23 cellular contexts compared by ENCODE assay signal in the genomic region with DNA sequence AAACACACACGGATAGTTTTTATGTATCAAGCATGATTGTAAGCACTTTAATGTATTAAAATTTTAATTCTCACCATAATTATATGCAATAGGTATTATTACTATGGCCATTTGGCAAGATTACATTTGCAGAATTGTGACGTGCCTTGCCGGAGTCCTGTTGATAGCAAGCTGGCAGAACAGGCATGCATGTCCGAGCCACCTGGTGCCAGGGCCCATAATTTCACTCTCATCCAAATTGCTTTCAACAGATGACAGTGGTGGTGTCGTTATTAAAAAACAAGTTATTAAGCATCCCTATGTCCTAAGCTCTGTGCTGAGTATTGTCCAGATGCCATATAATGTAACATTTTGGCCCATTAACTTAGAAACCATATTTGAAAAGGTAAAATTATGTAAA.
"Had no signal": no experiment of that assay in that cellular context is flagged by ENCODE, and none has a peak within 500 bp of the region (broad histone marks: within the 10 kb centered on the region; RNA-seq: fewer than 3 reads in every experiment).

No MANE protein-coding gene starts in this region.

- H3K36me3 ChIP-seq: gastrocnemius medialis, ovary, spleen, tibial artery, upper lobe of left lung, uterus had no signal

- H3K9me3 ChIP-seq: ovary had no signal

- H3K4me3 ChIP-seq: dorsolateral prefrontal cortex, gastrocnemius medialis, hepatocyte, ovary, spleen, tibial artery, upper lobe of left lung, uterus had no signal

- H3K4me3 Mint-ChIP-seq: mesothelial cell of epicardium; natural killer cell; neural crest cell; stimulated activated memory B cell treated with anti-CD40 and anti-IgM and Interleukin-4, amounts not matched to agents 10 μg/mL and 1 μg/mL and 100 μg/mL, for 72 hours; stimulated activated naive CD8-positive, alpha-beta T cell treated with anti-CD3 and anti-CD28 coated beads, Interleukin-15, Interleukin-2, amounts not matched to agents 100 ng/mL and 50 ng/mL, for 24 hours had no signal

- H3K27me3 Mint-ChIP-seq: stimulated activated memory B cell treated with anti-CD40 and anti-IgM and Interleukin-4, amounts not matched to agents 10 μg/mL and 1 μg/mL and 100 μg/mL, for 72 hours; stimulated activated naive CD8-positive, alpha-beta T cell treated with anti-CD3 and anti-CD28 coated beads, Interleukin-15, Interleukin-2, amounts not matched to agents 100 ng/mL and 50 ng/mL, for 24 hours had no signal

- H3K4me1 Mint-ChIP-seq: mesothelial cell of epicardium; natural killer cell; neural crest cell; stimulated activated memory B cell treated with anti-CD40 and anti-IgM and Interleukin-4, amounts not matched to agents 10 μg/mL and 1 μg/mL and 100 μg/mL, for 72 hours had no signal

- DNase-seq: cortex of kidney; dorsolateral prefrontal cortex; effector CD8-positive, alpha-beta T cell; gastrocnemius medialis; kidney; left colon; mammary epithelial cell; natural killer cell; ovary; spleen; stimulated activated CD4-positive, alpha-beta T cell treated with anti-CD3 and anti-CD28 coated beads, Interleukin-15, amount 100 ng/mL, for 24 hours; stimulated activated CD4-positive, alpha-beta T cell treated with anti-CD3 and anti-CD28 coated beads, Interleukin-1b, Interleukin-23, amount 100 ng/mL, for 48 hours; stimulated activated CD4-positive, alpha-beta T cell treated with anti-CD3 and anti-CD28 coated beads, Interleukin-4, amount 100 ng/mL, for 24 hours; tibial artery; upper lobe of left lung; uterus had no signal

- H3K27me3 ChIP-seq: dorsolateral prefrontal cortex, gastrocnemius medialis, hepatocyte, ovary, spleen, tibial artery, upper lobe of left lung, uterus had no signal

- ATAC-seq: esophagus mucosa; gastrocnemius medialis; left colon; natural killer cell; sciatic nerve; stimulated activated memory B cell treated with anti-CD40 and anti-IgM and Interleukin-4, amounts not matched to agents 10 μg/mL and 1 μg/mL and 100 μg/mL, for 72 hours had no signal

- H3K27ac ChIP-seq: dorsolateral prefrontal cortex, gastrocnemius medialis, hepatocyte, ovary, spleen, tibial artery, upper lobe of left lung, uterus had no signal

- H3K9me3 Mint-ChIP-seq: natural killer cell had no signal

- H3K27ac Mint-ChIP-seq: mesothelial cell of epicardium; natural killer cell; stimulated activated memory B cell treated with anti-CD40 and anti-IgM and Interleukin-4, amounts not matched to agents 10 μg/mL and 1 μg/mL and 100 μg/mL, for 72 hours; stimulated activated naive CD8-positive, alpha-beta T cell treated with anti-CD3 and anti-CD28 coated beads, Interleukin-15, Interleukin-2, amounts not matched to agents 100 ng/mL and 50 ng/mL, for 24 hours had no signal

- H3K36me3 Mint-ChIP-seq: natural killer cell had no signal

- H3K4me1 ChIP-seq: gastrocnemius medialis, spleen, tibial artery, upper lobe of left lung, uterus had no signal
